ENCODE assay signal across 8 cellular contexts in the genomic region with DNA sequence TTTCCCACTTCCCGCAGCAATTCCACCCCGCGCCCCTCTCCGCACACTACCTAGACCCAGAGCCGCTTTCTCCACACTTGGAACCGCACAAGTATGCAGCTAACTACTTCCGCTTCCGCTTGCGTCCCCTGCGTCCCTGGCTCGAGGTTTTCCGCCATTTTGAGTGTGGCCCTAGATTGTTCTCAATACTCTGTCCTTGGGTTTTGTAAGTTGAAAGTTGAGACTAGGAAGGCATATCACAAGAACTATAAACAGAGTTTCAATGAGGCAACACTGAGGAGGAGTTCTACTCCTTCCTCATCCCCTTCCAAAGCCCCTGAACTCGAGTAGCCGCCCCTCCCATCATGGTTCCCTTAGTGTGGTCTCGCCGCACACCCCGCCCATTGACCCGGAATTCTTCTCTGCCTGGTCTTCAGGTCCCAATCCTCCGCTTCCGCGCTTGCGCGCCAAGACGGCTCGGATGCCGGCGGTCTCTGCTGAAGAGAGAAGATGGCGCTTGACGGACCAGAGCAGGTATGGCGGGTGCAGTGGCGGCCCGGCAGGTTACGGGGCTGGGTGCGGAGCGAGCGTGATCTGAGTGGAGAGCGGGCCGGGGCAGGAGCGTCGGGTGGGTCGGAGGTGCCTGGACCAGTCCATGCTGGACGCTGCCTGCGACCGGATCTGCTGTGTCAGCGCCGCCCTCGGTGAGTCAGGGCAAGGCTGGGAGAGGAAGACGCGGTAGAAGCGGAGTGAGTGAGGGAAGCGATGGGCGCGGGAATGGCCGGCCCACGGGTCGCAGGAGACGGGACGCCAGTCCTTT. TPM values are rescaled to one million over a fixed set of nuclear protein-coding genes. Genes with fewer than 3 reads are reported as not detected.
A peak's percentile ranks its signal among the peaks of the same experiment; 100 is the strongest.
DNase-seq lines count a peak whose midpoint lies in the region; ATAC-seq and TF ChIP-seq lines count a peak whose summit lies in the region.

A gene with protein sequence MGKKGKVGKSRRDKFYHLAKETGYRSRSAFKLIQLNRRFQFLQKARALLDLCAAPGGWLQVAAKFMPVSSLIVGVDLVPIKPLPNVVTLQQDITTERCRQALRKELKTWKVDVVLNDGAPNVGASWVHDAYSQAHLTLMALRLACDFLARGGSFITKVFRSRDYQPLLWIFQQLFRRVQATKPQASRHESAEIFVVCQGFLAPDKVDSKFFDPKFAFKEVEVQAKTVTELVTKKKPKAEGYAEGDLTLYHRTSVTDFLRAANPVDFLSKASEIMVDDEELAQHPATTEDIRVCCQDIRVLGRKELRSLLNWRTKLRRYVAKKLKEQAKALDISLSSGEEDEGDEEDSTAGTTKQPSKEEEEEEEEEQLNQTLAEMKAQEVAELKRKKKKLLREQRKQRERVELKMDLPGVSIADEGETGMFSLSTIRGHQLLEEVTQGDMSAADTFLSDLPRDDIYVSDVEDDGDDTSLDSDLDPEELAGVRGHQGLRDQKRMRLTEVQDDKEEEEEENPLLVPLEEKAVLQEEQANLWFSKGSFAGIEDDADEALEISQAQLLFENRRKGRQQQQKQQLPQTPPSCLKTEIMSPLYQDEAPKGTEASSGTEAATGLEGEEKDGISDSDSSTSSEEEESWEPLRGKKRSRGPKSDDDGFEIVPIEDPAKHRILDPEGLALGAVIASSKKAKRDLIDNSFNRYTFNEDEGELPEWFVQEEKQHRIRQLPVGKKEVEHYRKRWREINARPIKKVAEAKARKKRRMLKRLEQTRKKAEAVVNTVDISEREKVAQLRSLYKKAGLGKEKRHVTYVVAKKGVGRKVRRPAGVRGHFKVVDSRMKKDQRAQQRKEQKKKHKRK (minus strand): TSS at position 662 of the 799 bp plus-strand sequence. CDS start 761 bp downstream, outside the sequence.
A gene (plus strand): TSS at position 430 of the 799 bp plus-strand sequence. CDS start 60 bp downstream, at position 490.

- H3K9me3 Mint-ChIP-seq in WTC11 = no peaks in the 10 kb centered on the region

- peaks cover 25 to 92% (median 62%) of the 10 kb centered on the region in 6 donors for H3K4me1 ChIP-seq in spleen

- peak within 1 kb of the TSS; percentile 88 to 94 (median 94) for H3K27ac ChIP-seq in spleen

- H3K36me3 ChIP-seq in spleen = peaks cover 0 to 75% (median 66%) of the 10 kb centered on the region in 6 donors

- DNase-seq in AG09309 (ENCODE audit: low read depth) = peak; percentile 66
- peak; percentile 99 for DNase-seq in NCI-H2227 treated with DMSO at 0.1 percent for 48 hours (lab: John Stamatoyannopoulos, UW)
- DNase-seq in WTC11 (ENCODE audit: low spot score) = peak; percentile 92
- DNase-seq in cardiac fibroblast (ENCODE audit: low read depth in 2 of 2) = peak; percentile 96 to 97
- peak; percentile 97 for DNase-seq in inferior parietal cortex (ENCODE audit: extremely low spot score)
- peak; percentile 99 for DNase-seq in spleen

- WGBS in spleen, 5 donors = 0% methylated on average over 56 to 58 of the region's 58 CpGs

- no peaks in the 10 kb centered on the region for H3K27me3 ChIP-seq in spleen (replicated peaks in 1 of 7)

- CTCF ChIA-PET in WTC11 (lab: Charles Lee) = interaction anchor here (2.0 to 4.4 kb wide), 2 partner anchors 12 to 21 kb away, joined by 5 to 16 read pairs; no protein-coding TSS in a partner anchor

- ATAC-seq in GM18909 (IDR thresholded peaks at IDR 0.05; ENCODE audit: poor library complexity, unreplicated experiment) (peak; percentile 91), HG03175 (IDR thresholded peaks at IDR 0.05; ENCODE audit: unreplicated experiment) (peak; percentile 89), WTC11 (peak; percentile 92)

- intact Hi-C loops in spleen (cut with DNase I; ENCODE audit: low total_unique reads) = loop anchor here (10.0 kb wide), 2 partner anchors 52 to 132 kb away; a partner anchor contains a TSS

- H3K27me3 Mint-ChIP-seq in WTC11 (ENCODE audit: low read depth) = no peaks in the 10 kb centered on the region

- TF ChIP-seq POLR2A in spleen (IDR thresholded peaks at IDR 0.05) = peak; percentile 20 to 76 (median 54)

- H3K4me3 Mint-ChIP-seq in WTC11 = peak within 1 kb of the TSS; percentile 96

- H3K4me1 Mint-ChIP-seq in WTC11 = peaks cover 18% of the 10 kb centered on the region

- H3K4me3 ChIP-seq in AG09309 (ENCODE audit: control insufficient read depth, low read depth, low read length) = peak within 1 kb of the TSS; percentile 69
- peak within 1 kb of the TSS; percentile 92 for H3K4me3 ChIP-seq in cardiac fibroblast (replicated peaks in 1 of 2; ENCODE audit: low read depth in 2 of 2, low read length in 2 of 2)
- H3K4me3 ChIP-seq in spleen = peak within 1 kb of the TSS; percentile 85 to 98 (median 92)

- peak; percentile 31 for TF ChIP-seq CTCF in AG09309 (IDR thresholded peaks at IDR 0.05; ENCODE audit: control insufficient read depth, insufficient read depth, low read depth, low read length, missing control alignments)
- no peak for TF ChIP-seq CTCF in WTC11 (IDR thresholded peaks at IDR 0.05)
- peak; percentile 19 for TF ChIP-seq CTCF in cardiac fibroblast (IDR thresholded peaks at IDR 0.05; ENCODE audit: low read depth, low read length)
- peak in 9 of 11 experiments; percentile 34 to 71 (median 64) for TF ChIP-seq CTCF in spleen (IDR thresholded peaks at IDR 0.05 in 8 of 11, conservative IDR thresholded peaks at IDR 0.05 in 3 of 11)

- POLR2A ChIA-PET in WTC11 (lab: Charles Lee) = interaction anchor here (0.5 to 1.6 kb wide), 7 partner anchors 12 to 1865 kb away, joined by 3 to 9 read pairs (median 4); a partner anchor contains a TSS

- H3K36me3 Mint-ChIP-seq in WTC11 = peaks cover 76% of the 10 kb centered on the region

- H3K27ac Mint-ChIP-seq in WTC11 = peak within 1 kb of the TSS; percentile 100

- no peaks in the 10 kb centered on the region for H3K9me3 ChIP-seq in spleen

TF ChIP-seq in WTC11, 78 proteins besides CTCF, POLR2A, EP300 and RAD21 (continues in another document):
- peak; percentile 22 for TF ChIP-seq FOXK1 (CRISPR knock-in tag; IDR thresholded peaks at IDR 0.05)
- TF ChIP-seq, protein P1, sequence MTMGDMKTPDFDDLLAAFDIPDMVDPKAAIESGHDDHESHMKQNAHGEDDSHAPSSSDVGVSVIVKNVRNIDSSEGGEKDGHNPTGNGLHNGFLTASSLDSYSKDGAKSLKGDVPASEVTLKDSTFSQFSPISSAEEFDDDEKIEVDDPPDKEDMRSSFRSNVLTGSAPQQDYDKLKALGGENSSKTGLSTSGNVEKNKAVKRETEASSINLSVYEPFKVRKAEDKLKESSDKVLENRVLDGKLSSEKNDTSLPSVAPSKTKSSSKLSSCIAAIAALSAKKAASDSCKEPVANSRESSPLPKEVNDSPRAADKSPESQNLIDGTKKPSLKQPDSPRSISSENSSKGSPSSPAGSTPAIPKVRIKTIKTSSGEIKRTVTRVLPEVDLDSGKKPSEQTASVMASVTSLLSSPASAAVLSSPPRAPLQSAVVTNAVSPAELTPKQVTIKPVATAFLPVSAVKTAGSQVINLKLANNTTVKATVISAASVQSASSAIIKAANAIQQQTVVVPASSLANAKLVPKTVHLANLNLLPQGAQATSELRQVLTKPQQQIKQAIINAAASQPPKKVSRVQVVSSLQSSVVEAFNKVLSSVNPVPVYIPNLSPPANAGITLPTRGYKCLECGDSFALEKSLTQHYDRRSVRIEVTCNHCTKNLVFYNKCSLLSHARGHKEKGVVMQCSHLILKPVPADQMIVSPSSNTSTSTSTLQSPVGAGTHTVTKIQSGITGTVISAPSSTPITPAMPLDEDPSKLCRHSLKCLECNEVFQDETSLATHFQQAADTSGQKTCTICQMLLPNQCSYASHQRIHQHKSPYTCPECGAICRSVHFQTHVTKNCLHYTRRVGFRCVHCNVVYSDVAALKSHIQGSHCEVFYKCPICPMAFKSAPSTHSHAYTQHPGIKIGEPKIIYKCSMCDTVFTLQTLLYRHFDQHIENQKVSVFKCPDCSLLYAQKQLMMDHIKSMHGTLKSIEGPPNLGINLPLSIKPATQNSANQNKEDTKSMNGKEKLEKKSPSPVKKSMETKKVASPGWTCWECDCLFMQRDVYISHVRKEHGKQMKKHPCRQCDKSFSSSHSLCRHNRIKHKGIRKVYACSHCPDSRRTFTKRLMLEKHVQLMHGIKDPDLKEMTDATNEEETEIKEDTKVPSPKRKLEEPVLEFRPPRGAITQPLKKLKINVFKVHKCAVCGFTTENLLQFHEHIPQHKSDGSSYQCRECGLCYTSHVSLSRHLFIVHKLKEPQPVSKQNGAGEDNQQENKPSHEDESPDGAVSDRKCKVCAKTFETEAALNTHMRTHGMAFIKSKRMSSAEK (CRISPR knock-in tag; IDR thresholded peaks at IDR 0.05; ENCODE audit: borderline replicate concordance) = no peak
- TF ChIP-seq KAT7 (CRISPR knock-in tag; IDR thresholded peaks at IDR 0.05; ENCODE audit: borderline replicate concordance) = 0 out of 2 replicates have a peak, but pooled peaks have one; percentile 34
- no peak for TF ChIP-seq FOXJ3 (CRISPR knock-in tag; IDR thresholded peaks at IDR 0.05; ENCODE audit: borderline replicate concordance)
- peak; percentile 70; the same call in 1 of the 2 replicates for TF ChIP-seq SMAD3 (CRISPR knock-in tag; IDR thresholded peaks at IDR 0.05; ENCODE audit: borderline replicate concordance)
- peak; percentile 87 for TF ChIP-seq ETV6 (CRISPR knock-in tag; IDR thresholded peaks at IDR 0.05)
- TF ChIP-seq, protein P2, sequence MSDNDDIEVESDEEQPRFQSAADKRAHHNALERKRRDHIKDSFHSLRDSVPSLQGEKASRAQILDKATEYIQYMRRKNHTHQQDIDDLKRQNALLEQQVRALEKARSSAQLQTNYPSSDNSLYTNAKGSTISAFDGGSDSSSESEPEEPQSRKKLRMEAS (CRISPR knock-in tag; IDR thresholded peaks at IDR 0.05) = peak; percentile 81
- no peak for TF ChIP-seq JAZF1 (CRISPR knock-in tag; IDR thresholded peaks at IDR 0.05)
- no peak for TF ChIP-seq NFYB (CRISPR knock-in tag; conservative IDR thresholded peaks at IDR 0.05; ENCODE audit: low read depth)
- TF ChIP-seq, protein P3, sequence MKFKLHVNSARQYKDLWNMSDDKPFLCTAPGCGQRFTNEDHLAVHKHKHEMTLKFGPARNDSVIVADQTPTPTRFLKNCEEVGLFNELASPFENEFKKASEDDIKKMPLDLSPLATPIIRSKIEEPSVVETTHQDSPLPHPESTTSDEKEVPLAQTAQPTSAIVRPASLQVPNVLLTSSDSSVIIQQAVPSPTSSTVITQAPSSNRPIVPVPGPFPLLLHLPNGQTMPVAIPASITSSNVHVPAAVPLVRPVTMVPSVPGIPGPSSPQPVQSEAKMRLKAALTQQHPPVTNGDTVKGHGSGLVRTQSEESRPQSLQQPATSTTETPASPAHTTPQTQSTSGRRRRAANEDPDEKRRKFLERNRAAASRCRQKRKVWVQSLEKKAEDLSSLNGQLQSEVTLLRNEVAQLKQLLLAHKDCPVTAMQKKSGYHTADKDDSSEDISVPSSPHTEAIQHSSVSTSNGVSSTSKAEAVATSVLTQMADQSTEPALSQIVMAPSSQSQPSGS (CRISPR knock-in tag; IDR thresholded peaks at IDR 0.05; ENCODE audit: borderline replicate concordance, low read depth) = no peak
- 0 out of 2 replicates have a peak, but pooled peaks have one; percentile 57 for TF ChIP-seq CBFB (CRISPR knock-in tag; IDR thresholded peaks at IDR 0.05; ENCODE audit: low read depth)

RNA-seq across cellular contexts. Expression of the first gene that starts in this region (rescaled TPM):
- 47.7 to 62.1 TPM (median 52.0 TPM) in 3 replicates for total RNA-seq in WTC11 (2021)
- 10 to 100 TPM; 26.1 to 45.7 (median 37.7) TPM for total RNA-seq in spleen
- 10 to 100 TPM; 13.5 to 22.9 (median 16.3) TPM for polyA plus RNA-seq in spleen

RNA-seq across cellular contexts. Expression of the second gene that starts in this region (rescaled TPM):
- 135 to 152 TPM (median 149 TPM) in 3 replicates for total RNA-seq in WTC11 (2021)
- total RNA-seq in spleen = 100 to 1,000 TPM in 2 of 7 donors, 10 to 100 TPM in 5; 74.5 to 102 (median 97.2) TPM
- 100 to 1,000 TPM; 135 to 175 (median 147) TPM for polyA plus RNA-seq in spleen

Comparison
In these comparisons a context has a peak if more than half of its experiments do, and no peak if none do; other contexts are left out.
1. Peak in every context shown above with its lines: DNase-seq, ATAC-seq, H3K4me3 ChIP-seq and H3K27ac ChIP-seq.